Comparison of ENCODE assay signal across 18 cellular contexts in the genomic region with DNA sequence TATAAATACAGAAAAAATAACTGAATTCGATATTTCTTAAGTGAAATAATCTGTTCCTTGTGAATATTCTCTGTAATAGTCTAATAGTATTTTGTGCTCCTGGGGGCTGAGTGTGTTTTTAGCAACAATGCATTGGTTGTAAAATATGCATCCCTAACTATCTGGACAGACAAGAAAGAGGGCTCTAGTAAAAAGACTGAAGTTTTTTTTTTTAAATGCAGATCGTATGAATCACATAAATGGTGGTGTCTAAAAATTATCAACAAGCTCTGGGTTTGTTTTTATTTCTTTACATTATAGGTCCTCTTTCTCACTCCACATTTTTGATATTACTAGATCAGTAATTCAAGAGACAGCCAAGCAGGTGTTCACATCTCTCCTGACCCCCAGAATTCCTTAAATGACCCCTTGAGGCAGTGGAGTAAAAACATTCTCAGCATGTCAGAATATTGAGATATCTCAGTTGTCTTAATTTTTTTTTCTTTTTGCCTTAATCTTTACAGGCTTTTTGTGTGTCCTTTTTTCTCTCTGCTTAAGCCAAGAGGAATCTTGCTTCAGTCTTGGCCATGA. TPM values are rescaled to one million over a fixed set of nuclear protein-coding genes. Genes with fewer than 3 reads are reported as not detected.
A peak's percentile ranks its signal among the peaks of the same experiment; 100 is the strongest.
DNase-seq lines count a peak whose midpoint lies in the region; ATAC-seq lines count a peak whose summit lies in the region.
"Had no signal": no experiment of that assay in that cellular context is flagged by ENCODE, and none has a peak within 500 bp of the region (broad histone marks: within the 10 kb centered on the region; RNA-seq: fewer than 3 reads in every experiment).

No MANE protein-coding gene starts in this region.

- H3K4me1 Mint-ChIP-seq in CD4-positive, CD25-positive, alpha-beta regulatory T cell = peaks cover 32 to 89% (median 66%) of the 10 kb centered on the region in 4 donors
- peaks cover 41 to 69% (median 62%) of the 10 kb centered on the region in 3 donors for H3K4me1 Mint-ChIP-seq in IgD-negative memory B cell
- H3K4me1 Mint-ChIP-seq in effector memory CD8-positive, alpha-beta T cell (ENCODE audit: low read depth in 2 of 2) = peaks cover 19 to 58% of the 10 kb centered on the region in 2 donors

- peak overlapping the region in 1 of 4 donors; percentile 83 for H3K4me3 Mint-ChIP-seq in CD4-positive, CD25-positive, alpha-beta regulatory T cell
- no peak overlapping the region for H3K4me3 Mint-ChIP-seq in IgD-negative memory B cell
- H3K4me3 Mint-ChIP-seq in effector memory CD8-positive, alpha-beta T cell = no peak overlapping the region

- no peak for ATAC-seq in CD4-positive, CD25-positive, alpha-beta regulatory T cell (ENCODE audit: low read depth in 2 of 2)
- ATAC-seq in effector memory CD8-positive, alpha-beta T cell (replicated peaks) = no peak
- ATAC-seq in HG03439 (IDR thresholded peaks at IDR 0.05; ENCODE audit: unreplicated experiment) (no peak), HG02571 (IDR thresholded peaks at IDR 0.05; ENCODE audit: unreplicated experiment) (no peak)

- no peak overlapping the region for H3K27ac ChIP-seq in CD4-positive, CD25-positive, alpha-beta regulatory T cell (ENCODE audit: insufficient read depth, low read length, poor library complexity, severe bottlenecking)
- H3K27ac ChIP-seq: C4-2B, HL-60, SJSA1 had no signal

- H3K4me3 ChIP-seq in CD4-positive, CD25-positive, alpha-beta regulatory T cell (ENCODE audit: low read depth, low read length) = no peak overlapping the region
- no peak overlapping the region for H3K4me3 ChIP-seq in skeletal muscle satellite cell (ENCODE audit: low read length)
- H3K4me3 ChIP-seq: SJSA1 had no signal

- H3K36me3 ChIP-seq in CD4-positive, CD25-positive, alpha-beta regulatory T cell (ENCODE audit: control insufficient read depth, insufficient read depth, low read length) = peaks cover 39% of the 10 kb centered on the region
- H3K36me3 ChIP-seq in skeletal muscle satellite cell (ENCODE audit: insufficient read depth, low read length) = no peaks in the 10 kb centered on the region

- peaks cover 49% of the 10 kb centered on the region for H3K36me3 Mint-ChIP-seq in CD4-positive, CD25-positive, alpha-beta regulatory T cell
- peaks cover 28% of the 10 kb centered on the region for H3K36me3 Mint-ChIP-seq in IgD-negative memory B cell
- peaks cover 8% of the 10 kb centered on the region for H3K36me3 Mint-ChIP-seq in effector memory CD8-positive, alpha-beta T cell (ENCODE audit: insufficient read depth)

- H3K27me3 ChIP-seq in CD4-positive, CD25-positive, alpha-beta regulatory T cell (ENCODE audit: control insufficient read depth, insufficient read depth, low read length) = no peaks in the 10 kb centered on the region
- H3K27me3 ChIP-seq in skeletal muscle satellite cell (ENCODE audit: control insufficient read depth, insufficient read depth, low read length) = no peaks in the 10 kb centered on the region
- H3K27me3 ChIP-seq: SJSA1 had no signal

- H3K27ac Mint-ChIP-seq in CD4-positive, CD25-positive, alpha-beta regulatory T cell = peak overlapping the region in 2 of 3 donors; percentile 19 to 25
- H3K27ac Mint-ChIP-seq in IgD-negative memory B cell = peak overlapping the region in 2 of 3 donors; percentile 7 to 14
- peak overlapping the region; percentile 53 to 65 for H3K27ac Mint-ChIP-seq in effector memory CD8-positive, alpha-beta T cell

- no peak for DNase-seq in CD4-positive, CD25-positive, alpha-beta regulatory T cell
- DNase-seq in effector memory CD8-positive, alpha-beta T cell = no peak
- no peak for DNase-seq in globus pallidus (ENCODE audit: low spot score)
- DNase-seq in T1000 (lab: John Stamatoyannopoulos, UW) = no peak
- DNase-seq: COR-L47; H7; KBM-7; NCI-H1092; NCI-H1694 treated with DMSO at 0.1 percent for 48 hours; NCI-H69; NK-92 treated with Interleukin-12 subunit alpha and Interleukin-12 subunit beta, amount 100 ng/mL, for 24 hours had no signal

- H3K9me3 ChIP-seq in CD4-positive, CD25-positive, alpha-beta regulatory T cell (ENCODE audit: control insufficient read depth in 2 of 2, low read length in 2 of 2) = peaks cover 0 to 5% of the 10 kb centered on the region in 2 experiments
- H3K9me3 ChIP-seq in skeletal muscle satellite cell (replicated peaks; ENCODE audit: low read length) = no peaks in the 10 kb centered on the region
- H3K9me3 ChIP-seq: SJSA1 had no signal

- H3K9me3 Mint-ChIP-seq in CD4-positive, CD25-positive, alpha-beta regulatory T cell = peaks cover 0 to 9% (median 0%) of the 10 kb centered on the region in 7 donors
- H3K9me3 Mint-ChIP-seq in IgD-negative memory B cell = peaks cover 0 to 4% (median 2%) of the 10 kb centered on the region in 3 donors
- peaks cover 0 to 6% of the 10 kb centered on the region in 2 donors for H3K9me3 Mint-ChIP-seq in effector memory CD8-positive, alpha-beta T cell

- peak overlapping the region; percentile 36 for H3K4me2 ChIP-seq in skeletal muscle satellite cell (ENCODE audit: low read length)

- H3K27me3 Mint-ChIP-seq in CD4-positive, CD25-positive, alpha-beta regulatory T cell = no peaks in the 10 kb centered on the region
- no peaks in the 10 kb centered on the region for H3K27me3 Mint-ChIP-seq in IgD-negative memory B cell
- H3K27me3 Mint-ChIP-seq in effector memory CD8-positive, alpha-beta T cell = no peaks in the 10 kb centered on the region

- no peak overlapping the region for H3K9ac ChIP-seq in skeletal muscle satellite cell (ENCODE audit: low read depth, low read length)

- no peaks in the 10 kb centered on the region for H3K4me1 ChIP-seq in CD4-positive, CD25-positive, alpha-beta regulatory T cell (ENCODE audit: control insufficient read depth, insufficient read depth, low read length, poor library complexity, severe bottlenecking)
- H3K4me1 ChIP-seq in skeletal muscle satellite cell (ENCODE audit: control insufficient read depth, insufficient read depth, low read length) = peaks cover 22% of the 10 kb centered on the region

RNA-seq across cellular contexts. Expression of gene ARID5B, which starts 18.2 kb away (rescaled TPM):
- total RNA-seq in CD4-positive, CD25-positive, alpha-beta regulatory T cell = 169 TPM
- polyA plus RNA-seq in CD4-positive, CD25-positive, alpha-beta regulatory T cell = 10 to 100 TPM; 58.1 to 67.2 (median 62.5) TPM
- 154 TPM for polyA plus RNA-seq in IgD-negative memory B cell
- 22.3 and 30.4 TPM in 2 replicates for total RNA-seq in skeletal muscle satellite cell (2012; rRNA removed)
